Comparison of ENCODE assay signal across 12 cellular contexts in genomic region chr5:178239626-178240271, GRCh38. TPM values are rescaled to one million over a fixed set of nuclear protein-coding genes. Genes with fewer than 3 reads are reported as not detected.
DNase-seq lines count a peak whose midpoint lies in the region; ATAC-seq and TF ChIP-seq lines count a peak whose summit lies in the region.
"Not testable (repeated sequence)": the region's sequence is repeated elsewhere in the genome, so short reads cannot be mapped to it uniquely, and the experiment has no call there.
"Had no signal": no experiment of that assay in that cellular context is flagged by ENCODE, and none has a peak within 500 bp of the region (broad histone marks: within the 10 kb centered on the region; RNA-seq: fewer than 3 reads in every experiment).

No MANE protein-coding gene starts in this region.

- peak overlapping the region in 7 of 8 donors; percentile 57 to 79 (median 70) for H3K4me3 Mint-ChIP-seq in naive B cell
- H3K4me3 Mint-ChIP-seq in stimulated activated effector memory CD8-positive, alpha-beta T cell treated with anti-CD3 and anti-CD28 coated beads, Interleukin-12 subunit alpha, Interleukin-12 subunit beta, amount 100 ng/mL, for 72 hours, result peak overlapping the region; percentile 74

- H3K9me3 ChIP-seq in breast epithelium; left ventricle myocardium inferior (replicated peaks): not testable (repeated sequence)

- not testable (repeated sequence) for H3K36me3 ChIP-seq in breast epithelium, left ventricle myocardium inferior

- not testable (repeated sequence) for H3K9me3 Mint-ChIP-seq in naive B cell; stimulated activated effector memory CD8-positive, alpha-beta T cell treated with anti-CD3 and anti-CD28 coated beads, Interleukin-12 subunit alpha, Interleukin-12 subunit beta, amount 100 ng/mL, for 72 hours

- not testable (repeated sequence) for ATAC-seq in naive B cell (ENCODE audit: low read depth in 2 of 2); stimulated activated effector memory CD8-positive, alpha-beta T cell treated with anti-CD3 and anti-CD28 coated beads, Interleukin-12 subunit alpha, Interleukin-12 subunit beta, amount 100 ng/mL, for 72 hours

- peak overlapping the region in 4 of 6 donors; percentile 73 to 93 (median 80) for H3K27ac Mint-ChIP-seq in naive B cell
- H3K27ac Mint-ChIP-seq in stimulated activated effector memory CD8-positive, alpha-beta T cell treated with anti-CD3 and anti-CD28 coated beads, Interleukin-12 subunit alpha, Interleukin-12 subunit beta, amount 100 ng/mL, for 72 hours, result peak overlapping the region; percentile 97

- not testable (repeated sequence) for H3K36me3 Mint-ChIP-seq in naive B cell; stimulated activated effector memory CD8-positive, alpha-beta T cell treated with anti-CD3 and anti-CD28 coated beads, Interleukin-12 subunit alpha, Interleukin-12 subunit beta, amount 100 ng/mL, for 72 hours

- H3K4me1 ChIP-seq in breast epithelium, result peaks cover 12 to 26% of the 10 kb centered on the region in 2 donors
- peaks cover 76% of the 10 kb centered on the region for H3K4me1 ChIP-seq in left ventricle myocardium inferior

- peak; percentile 40 for DNase-seq in AG10803 (ENCODE audit: low read depth)
- peak; percentile 53 for DNase-seq in NK-92 treated with Interleukin-12 subunit alpha and Interleukin-12 subunit beta, amount 100 ng/mL, for 24 hours (lab: John Stamatoyannopoulos, UW)
- peak; percentile 74 for DNase-seq in activated CD8-positive, alpha-beta memory T cell treated with anti-CD3 and anti-CD28 coated beads for 24 hours
- DNase-seq in breast epithelium (ENCODE audit: low spot score in 2 of 2); left ventricle myocardium inferior: not testable (repeated sequence)
- peak; percentile 14 for DNase-seq in naive B cell
- DNase-seq in stimulated activated effector memory CD8-positive, alpha-beta T cell treated with anti-CD3 and anti-CD28 coated beads, Interleukin-12 subunit alpha, Interleukin-12 subunit beta, amount 100 ng/mL, for 72 hours (ENCODE audit: low spot score in 2 of 2), result peak in 1 of 2 donors; percentile 74

- H3K27me3 ChIP-seq in breast epithelium; left ventricle myocardium inferior (ENCODE audit: low read depth): not testable (repeated sequence)

- not testable (repeated sequence) for H3K27me3 Mint-ChIP-seq in naive B cell

- H3K27ac ChIP-seq in breast epithelium (peak overlapping the region; percentile 71 to 89), left ventricle myocardium inferior (replicated peaks) (peak overlapping the region; percentile 78)

- not testable (repeated sequence) for H3K4me3 ChIP-seq in AG10803 (ENCODE audit: low read length); breast epithelium; left ventricle myocardium inferior

- H3K4me1 Mint-ChIP-seq in naive B cell, result peaks cover 25 to 52% (median 38%) of the 10 kb centered on the region in 3 donors
- H3K4me1 Mint-ChIP-seq in stimulated activated effector memory CD8-positive, alpha-beta T cell treated with anti-CD3 and anti-CD28 coated beads, Interleukin-12 subunit alpha, Interleukin-12 subunit beta, amount 100 ng/mL, for 72 hours, result peaks cover 71% of the 10 kb centered on the region

- peak; percentile 52 for TF ChIP-seq POLR2A in GM10847 (IDR thresholded peaks at IDR 0.05; ENCODE audit: extremely low read depth, insufficient read length)
- not testable (repeated sequence) for TF ChIP-seq POLR2A in breast epithelium (IDR thresholded peaks at IDR 0.05)

- not testable (repeated sequence) for TF ChIP-seq CTCF in AG10803 (conservative IDR thresholded peaks at IDR 0.05; ENCODE audit: low read length); breast epithelium (IDR thresholded peaks at IDR 0.05); left ventricle myocardium inferior (IDR thresholded peaks at IDR 0.05; ENCODE audit: borderline replicate concordance)

- intact Hi-C loops in breast epithelium (cut with DNase I; ENCODE audit: low total_unique reads); left ventricle myocardium inferior (cut with micrococcal nuclease): not testable (repeated sequence)

RNA-seq across cellular contexts. Expression of gene PHYKPL, which starts 7.1 kb away (rescaled TPM):
- total RNA-seq in breast epithelium (10 to 100 TPM; 63.4 to 94.1 (median 77.7) TPM), left ventricle myocardium inferior (34.0 TPM)
- polyA plus RNA-seq in naive B cell (ENCODE audit: low read depth in 6 of 6), result 10 to 100 TPM; 42.4 to 72.9 (median 53.3) TPM

RNA-seq across cellular contexts. Expression of gene HNRNPAB, which starts 35.4 kb away (rescaled TPM):
- total RNA-seq in breast epithelium (10 to 100 TPM; 56.3 to 90.5 (median 68.9) TPM), left ventricle myocardium inferior (85.2 TPM)
- polyA plus RNA-seq in naive B cell (ENCODE audit: low read depth in 6 of 6), result 10 to 100 TPM; 33.3 to 65.8 (median 51.7) TPM

RNA-seq across cellular contexts. Expression of gene GMCL2, which starts 52.6 kb away (rescaled TPM):
- total RNA-seq in breast epithelium (not detected), left ventricle myocardium inferior (not detected)
- polyA plus RNA-seq in naive B cell (ENCODE audit: low read depth in 6 of 6), result not detected
- total RNA-seq: esophagus mucosa, mesothelial cell of epicardium, NCI-H460, sigmoid colon had no signal
